In the genomic region with DNA sequence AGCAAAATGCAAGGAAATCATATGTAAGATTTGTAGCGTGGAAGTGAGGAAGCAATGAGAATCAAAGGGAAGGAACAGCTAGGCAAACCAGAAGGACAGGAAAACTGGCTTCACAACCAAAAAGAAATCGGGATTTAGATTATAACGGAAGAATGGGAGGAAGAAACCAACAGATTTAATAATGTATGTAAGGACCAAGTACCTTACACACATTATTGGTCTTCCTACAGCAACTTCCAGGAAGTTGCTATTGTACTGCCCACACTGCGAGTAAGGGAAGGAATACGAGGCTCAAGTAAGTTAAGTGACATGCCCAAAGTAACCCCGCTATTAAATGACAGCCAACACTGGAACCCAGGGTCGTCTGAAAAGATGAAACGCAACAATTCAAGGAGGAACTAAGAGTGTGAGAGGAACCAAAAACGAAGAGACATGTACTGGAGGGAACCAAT, we compare ENCODE assay signal across 8 cellular contexts. TPM values are rescaled to one million over a fixed set of nuclear protein-coding genes. Genes with fewer than 3 reads are reported as not detected.
DNase-seq lines count a peak whose midpoint lies in the region; ATAC-seq and TF ChIP-seq lines count a peak whose summit lies in the region.

No MANE protein-coding gene starts in this region.

- ATAC-seq in T-helper 17 cell = no peak

- no peak for TF ChIP-seq POLR2A in stomach (IDR thresholded peaks at IDR 0.05)

- no peaks in the 10 kb centered on the region for H3K9me2 ChIP-seq in hepatocyte (replicated peaks; ENCODE audit: insufficient read depth)

- WGBS in hepatocyte (ENCODE audit: low lambda C conversion rate, missing lambda C conversion rate) = 27% methylated on average over 9 of the region's 9 CpGs
- WGBS in stomach, 5 donors = 4 to 10% (median 9%) methylated on average over 9 of the region's 9 CpGs

- H3K4me3 ChIP-seq in hepatocyte (peak overlapping the region; percentile 83), stomach (peak overlapping the region; percentile 65 to 72 (median 68))

- H3K9me3 ChIP-seq in T-helper 17 cell (ENCODE audit: control insufficient read depth, low read length, poor library complexity, severe bottlenecking) = no peaks in the 10 kb centered on the region
- H3K9me3 ChIP-seq in hepatocyte (ENCODE audit: low read depth) = no peaks in the 10 kb centered on the region
- no peaks in the 10 kb centered on the region for H3K9me3 ChIP-seq in stomach

- peak overlapping the region; percentile 99 for H3K27ac Mint-ChIP-seq in T-helper 17 cell

- H3K79me2 ChIP-seq in hepatocyte = peaks cover 20% of the 10 kb centered on the region

- H3K27ac ChIP-seq in hepatocyte (peak overlapping the region; percentile 99), stomach (peak overlapping the region; percentile 95 to 99 (median 99))

- peaks cover 15% of the 10 kb centered on the region for H3K4me1 Mint-ChIP-seq in T-helper 17 cell

- H3K36me3 ChIP-seq in hepatocyte (replicated peaks; ENCODE audit: insufficient read depth, low read depth) (no peaks in the 10 kb centered on the region), stomach (peaks cover 37 to 45% (median 43%) of the 10 kb centered on the region in 4 donors)

- peaks cover under 1% of the 10 kb centered on the region for H3K36me3 Mint-ChIP-seq in T-helper 17 cell (ENCODE audit: low read depth)

- H3K27me3 ChIP-seq in hepatocyte (no peaks in the 10 kb centered on the region), stomach (no peaks in the 10 kb centered on the region)

- no peaks in the 10 kb centered on the region for H3K27me3 Mint-ChIP-seq in T-helper 17 cell

- H4K20me1 ChIP-seq in hepatocyte (ENCODE audit: insufficient read depth, poor library complexity, severe bottlenecking) = no peaks in the 10 kb centered on the region

- H2AFZ ChIP-seq in hepatocyte = peak overlapping the region; percentile 84

- H3K4me3 Mint-ChIP-seq in T-helper 17 cell = peak overlapping the region; percentile 95

- H3K4me2 ChIP-seq in hepatocyte = peak overlapping the region; percentile 83

- H3K4me1 ChIP-seq in hepatocyte (ENCODE audit: insufficient read depth) (peaks cover 6% of the 10 kb centered on the region), stomach (peaks cover 18 to 42% (median 27%) of the 10 kb centered on the region in 4 donors)

- peak; percentile 61 for DNase-seq in DMS153 treated with DMSO at 0.1 percent for 48 hours (lab: John Stamatoyannopoulos, UW; ENCODE audit: unreplicated experiment)
- DNase-seq in DMS153 (lab: John Stamatoyannopoulos, UW) = no peak
- no peak for DNase-seq in T-helper 17 cell
- DNase-seq in hepatocyte (ENCODE audit: low spot score) = no peak
- DNase-seq in stomach = no peak
- no peak for DNase-seq in cerebellum (ENCODE audit: low spot score)
- no peak for DNase-seq in NCI-H1048 (lab: John Stamatoyannopoulos, UW)
- DNase-seq in RKO (ENCODE audit: low spot score) = no peak

- TF ChIP-seq CTCF in hepatocyte (IDR thresholded peaks at IDR 0.05; ENCODE audit: poor library complexity) = no peak
- no peak for TF ChIP-seq CTCF in stomach (IDR thresholded peaks at IDR 0.05)

- intact Hi-C loops in stomach (cut with DNase I; ENCODE audit: low total_unique reads) = no loop called here

- TF ChIP-seq EP300 in stomach (IDR thresholded peaks at IDR 0.05) = no peak

RNA-seq across cellular contexts. Expression of a gene that starts 0.5 kb away (rescaled TPM):
- total RNA-seq in T-helper 17 cell (10 to 100 TPM; 27.0 to 32.3 TPM), hepatocyte (42.6 and 52.9 TPM in 2 replicates), stomach (100 to 1,000 TPM in 1 of 5 donors, 10 to 100 TPM in 3, 1 to 10 TPM in 1; 7.0 to 279 (median 43.7) TPM), cerebellum (12.3 TPM)
- polyA plus RNA-seq in hepatocyte (129 and 131 TPM in 2 replicates), stomach (100 to 1,000 TPM in 2 of 3 donors, 10 to 100 TPM in 1; 86.8 to 144 (median 124) TPM)

RNA-seq across cellular contexts. Expression of a gene that starts 25.9 kb away (rescaled TPM):
- total RNA-seq in T-helper 17 cell (1 to 10 TPM; 1.0 to 1.3 TPM), hepatocyte (4.9 and 8.5 TPM in 2 replicates), stomach (10 to 100 TPM in 1 of 5 donors, 1 to 10 TPM in 4; 2.9 to 17.5 (median 6.5) TPM), cerebellum (16.1 TPM)
- polyA plus RNA-seq in hepatocyte (7.7 and 9.7 TPM in 2 replicates), stomach (1 to 10 TPM in 2 of 3 donors, under 1 TPM in 1; 0.76 to 2.5 (median 1.9) TPM)

RNA-seq across cellular contexts. Expression of a gene that starts 48.0 kb away (rescaled TPM):
- total RNA-seq in T-helper 17 cell = 100 to 1,000 TPM; 231 to 239 TPM
- total RNA-seq in hepatocyte = 171 and 211 TPM in 2 replicates
- 70.4 and 90.8 TPM in 2 replicates for polyA plus RNA-seq in hepatocyte
- total RNA-seq in stomach = 100 to 1,000 TPM in 4 of 5 donors, 10 to 100 TPM in 1; 80.4 to 212 (median 160) TPM
- polyA plus RNA-seq in stomach = 100 to 1,000 TPM; 172 to 242 (median 230) TPM
- 92.9 TPM for total RNA-seq in cerebellum
